In genomic region chr1:85297538-85297854, GRCh38 we compare ENCODE assay signal across 1 cellular context.
TF ChIP-seq lines count a peak whose summit lies in the region.

No MANE protein-coding gene starts in this region.

TF ChIP-seq in GM23338, 12 proteins besides CTCF, POLR2A, EP300 and RAD21 (continued from another document):
- TF ChIP-seq ZNF331 (CRISPR knock-in tag; IDR thresholded peaks at IDR 0.05; ENCODE audit: low read depth) (no peak), NANOG (IDR thresholded peaks at IDR 0.05; ENCODE audit: borderline replicate concordance) (no peak), CREB1 (CRISPR knock-in tag; IDR thresholded peaks at IDR 0.05; ENCODE audit: low read depth) (no peak), REST (IDR thresholded peaks at IDR 0.05; ENCODE audit: unreplicated experiment) (no peak), ETS1 (IDR thresholded peaks at IDR 0.05) (no peak), STAT1 (IDR thresholded peaks at IDR 0.05; ENCODE audit: unreplicated experiment) (no peak), EZH2phosphoT487 (IDR thresholded peaks at IDR 0.05; ENCODE audit: unreplicated experiment) (no peak), POLR2AphosphoS5 (IDR thresholded peaks at IDR 0.05; ENCODE audit: low read depth) (no peak), JUNB (IDR thresholded peaks at IDR 0.05; ENCODE audit: unreplicated experiment) (no peak)
TF ChIP-seq in GM23338: peak in this region for 0.
